In the genomic region with DNA sequence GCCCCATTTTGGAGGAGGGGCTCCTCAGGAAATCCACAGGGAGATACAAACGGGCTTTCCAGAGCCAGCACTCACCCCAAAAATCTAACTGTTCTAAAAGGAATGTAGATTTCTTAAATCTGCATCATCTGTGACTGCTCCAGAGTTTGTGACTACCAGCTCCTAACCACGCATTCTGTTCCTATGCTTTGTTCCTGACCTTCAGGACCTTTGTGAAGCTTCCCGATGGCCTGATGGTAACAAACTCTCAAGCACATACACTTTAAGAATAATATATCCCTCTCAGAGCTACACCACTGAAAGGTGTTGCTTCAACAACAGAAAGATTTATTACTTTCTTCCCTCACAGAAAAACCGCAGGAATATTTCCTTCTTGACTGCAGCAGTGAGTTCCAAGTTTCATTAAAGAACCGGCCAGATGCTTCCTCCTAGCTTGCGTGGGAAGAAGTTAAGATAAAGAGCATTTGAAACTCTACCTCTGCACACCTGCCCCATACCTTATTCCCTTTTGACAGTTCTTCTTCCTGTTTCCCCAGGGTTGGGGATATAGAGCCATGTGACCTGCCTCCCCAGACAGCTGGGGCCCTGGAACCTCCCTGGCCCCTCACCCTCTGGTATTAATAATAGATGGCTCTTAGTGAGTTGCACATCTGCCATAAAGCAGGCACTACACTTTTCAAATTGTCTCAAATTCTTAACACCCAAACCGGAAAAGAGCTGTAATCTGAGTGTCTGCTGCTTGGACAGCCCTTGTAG, we compare ENCODE assay signal across 8 cellular contexts. TPM values are rescaled to one million over a fixed set of nuclear protein-coding genes. Genes with fewer than 3 reads are reported as not detected.
DNase-seq lines count a peak whose midpoint lies in the region; ATAC-seq lines count a peak whose summit lies in the region.

No MANE protein-coding gene starts in this region.

- peaks cover 79% of the 10 kb centered on the region for H3K4me1 Mint-ChIP-seq in central memory CD8-positive, alpha-beta T cell
- H3K4me1 Mint-ChIP-seq in stimulated activated effector memory CD8-positive, alpha-beta T cell treated with anti-CD3 and anti-CD28 coated beads, Interleukin-12 subunit alpha, Interleukin-12 subunit beta, amount 100 ng/mL, for 72 hours: peaks cover 77% of the 10 kb centered on the region

- peak overlapping the region; percentile 64 for H3K4me3 Mint-ChIP-seq in central memory CD8-positive, alpha-beta T cell
- H3K4me3 Mint-ChIP-seq in stimulated activated effector memory CD8-positive, alpha-beta T cell treated with anti-CD3 and anti-CD28 coated beads, Interleukin-12 subunit alpha, Interleukin-12 subunit beta, amount 100 ng/mL, for 72 hours: peak overlapping the region; percentile 57

- peaks cover 12% of the 10 kb centered on the region for H3K36me3 Mint-ChIP-seq in central memory CD8-positive, alpha-beta T cell (ENCODE audit: insufficient read depth)
- no peaks in the 10 kb centered on the region for H3K36me3 Mint-ChIP-seq in stimulated activated effector memory CD8-positive, alpha-beta T cell treated with anti-CD3 and anti-CD28 coated beads, Interleukin-12 subunit alpha, Interleukin-12 subunit beta, amount 100 ng/mL, for 72 hours

- H3K9me3 Mint-ChIP-seq in central memory CD8-positive, alpha-beta T cell: no peaks in the 10 kb centered on the region
- H3K9me3 Mint-ChIP-seq in stimulated activated effector memory CD8-positive, alpha-beta T cell treated with anti-CD3 and anti-CD28 coated beads, Interleukin-12 subunit alpha, Interleukin-12 subunit beta, amount 100 ng/mL, for 72 hours: no peaks in the 10 kb centered on the region

- no peak for ATAC-seq in central memory CD8-positive, alpha-beta T cell (replicated peaks; ENCODE audit: extremely low read depth, poor library complexity, severe bottlenecking)
- no peak for ATAC-seq in stimulated activated effector memory CD8-positive, alpha-beta T cell treated with anti-CD3 and anti-CD28 coated beads, Interleukin-12 subunit alpha, Interleukin-12 subunit beta, amount 100 ng/mL, for 72 hours

- H3K27ac Mint-ChIP-seq in central memory CD8-positive, alpha-beta T cell (ENCODE audit: low read depth): peak overlapping the region; percentile 44
- H3K27ac Mint-ChIP-seq in stimulated activated effector memory CD8-positive, alpha-beta T cell treated with anti-CD3 and anti-CD28 coated beads, Interleukin-12 subunit alpha, Interleukin-12 subunit beta, amount 100 ng/mL, for 72 hours: peak overlapping the region; percentile 87

- DNase-seq in NOMO-1 (lab: John Stamatoyannopoulos, UW; ENCODE audit: unreplicated experiment in 2 of 2) (peak; percentile 44 to 64), NOMO-1 treated with dmso at 0.1 percent for 144 hours (lab: John Stamatoyannopoulos, UW; ENCODE audit: unreplicated experiment) (no peak), M059J (ENCODE audit: low read depth) (peak; percentile 90), SK-N-DZ (ENCODE audit: low spot score) (no peak), C1 segment of cervical spinal cord (lab: John Stamatoyannopoulos, UW) (no peak), NCI-H2081 (lab: John Stamatoyannopoulos, UW) (no peak)
- DNase-seq in central memory CD8-positive, alpha-beta T cell (ENCODE audit: low spot score in 2 of 2): no peak
- no peak for DNase-seq in stimulated activated effector memory CD8-positive, alpha-beta T cell treated with anti-CD3 and anti-CD28 coated beads, Interleukin-12 subunit alpha, Interleukin-12 subunit beta, amount 100 ng/mL, for 72 hours (ENCODE audit: low spot score in 2 of 2)

- no peaks in the 10 kb centered on the region for H3K27me3 Mint-ChIP-seq in central memory CD8-positive, alpha-beta T cell

RNA-seq across cellular contexts. Expression of a gene that starts 40.2 kb away (rescaled TPM):
- 27.5 and 36.7 TPM in 2 replicates for total RNA-seq in M059J (2014; rRNA removed; shearing (Covaris generic))
- 46.4 and 51.0 TPM in 2 replicates for polyA plus RNA-seq in SK-N-DZ (2014; cell fraction: cytosol; rRNA removed)
- 78.8 and 81.0 TPM in 2 replicates for polyA plus RNA-seq in SK-N-DZ (2014; cell fraction: nucleus; rRNA removed)

Comparison
In these comparisons a context has a peak if more than half of its experiments do, and no peak if none do; other contexts are left out.
1. DNase-seq: peak in NOMO-1 (2 of 2) and M059J (single experiment); none in NOMO-1 treated with dmso at 0.1 percent for 144 hours (single experiment), central memory CD8-positive, alpha-beta T cell (0 of 2), stimulated activated effector memory CD8-positive, alpha-beta T cell treated with anti-CD3 and anti-CD28 coated beads, Interleukin-12 subunit alpha, Interleukin-12 subunit beta, amount 100 ng/mL, for 72 hours (0 of 2), SK-N-DZ (single experiment), C1 segment of cervical spinal cord (0 of 14) and NCI-H2081 (0 of 2).